ENCODE assay signal across 17 cellular contexts in the genomic region with DNA sequence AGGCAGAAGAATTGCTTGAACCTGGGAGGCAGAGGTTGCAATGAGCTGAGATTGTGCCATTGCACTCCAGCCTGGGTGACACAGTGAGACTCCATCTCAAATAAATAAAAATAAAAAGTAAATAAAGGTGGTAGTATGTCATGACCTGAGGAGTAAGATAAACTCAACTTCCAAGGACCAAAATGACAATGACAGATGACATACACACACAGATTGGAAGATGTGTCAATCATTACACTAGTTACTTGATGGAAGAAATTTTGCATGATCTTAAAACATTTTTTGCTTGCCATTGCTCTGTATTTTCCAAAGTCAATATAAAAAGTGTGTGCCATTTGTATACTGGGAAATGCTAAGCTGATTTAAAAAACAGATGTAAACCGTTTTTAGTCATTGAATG. TPM values are rescaled to one million over a fixed set of nuclear protein-coding genes. Genes with fewer than 3 reads are reported as not detected.
DNase-seq lines count a peak whose midpoint lies in the region; ATAC-seq, FAIRE-seq and TF ChIP-seq lines count a peak whose summit lies in the region.
"Had no signal": no experiment of that assay in that cellular context is flagged by ENCODE, and none has a peak within 500 bp of the region (broad histone marks: within the 10 kb centered on the region; RNA-seq: fewer than 3 reads in every experiment).

No MANE protein-coding gene starts in this region.

- H3K79me2 ChIP-seq in GM12878 (ENCODE audit: control insufficient read depth, insufficient read depth, low read length), result no peaks in the 10 kb centered on the region

- intact Hi-C loops in CD4-positive, alpha-beta T cell (cut with DNase I, micrococcal nuclease), result loop anchor here in 1 of 2 experiments (10.0 kb wide), 1 partner anchor 1540 kb away; a partner anchor contains a TSS
- intact Hi-C loops in GM12878 (cut with micrococcal nuclease; ENCODE audit: unreplicated experiment), result no loop called here
- intact Hi-C loops in posterior vena cava (cut with DNase I), result no loop called here

- no peak overlapping the region for H2AFZ ChIP-seq in GM12878 (ENCODE audit: control insufficient read depth, low read depth, low read length)

- no peak for ATAC-seq in CD4-positive, alpha-beta T cell (ENCODE audit: poor library complexity)
- no peak for ATAC-seq in GM12878
- ATAC-seq: CD8-positive, alpha-beta T cell had no signal

- H3K27ac Mint-ChIP-seq in CD4-positive, alpha-beta T cell, result no peak overlapping the region
- H3K27ac Mint-ChIP-seq: CD8-positive, alpha-beta T cell had no signal

- peak overlapping the region; percentile 57 for H3K4me3 Mint-ChIP-seq in CD4-positive, alpha-beta T cell
- H3K4me3 Mint-ChIP-seq: CD8-positive, alpha-beta T cell had no signal

- no peak for FAIRE-seq in GM12878 (lab: Jason Lieb, UNC)
- FAIRE-seq: GM12892, H54 had no signal

- in situ Hi-C loops in GM12878 (cut with MboI), result no loop called here

- TF ChIP-seq RAD21 in GM12878 (IDR thresholded peaks at IDR 0.05; ENCODE audit: insufficient read depth, low read depth, low read length), result no peak

- DNase-seq in CD4-positive, alpha-beta T cell, result no peak
- DNase-seq in ELR (ENCODE audit: low read depth), result peak; percentile 38
- no peak for DNase-seq in GM12878 (ENCODE audit: low read depth, low spot score)
- no peak for DNase-seq in posterior vena cava (ENCODE audit: low spot score)
- DNase-seq in stimulated activated CD4-positive, alpha-beta T cell treated with anti-CD3 and anti-CD28 coated beads, Interleukin-4, amount 100 ng/mL, for 1 hour, result no peak
- DNase-seq: C1 segment of cervical spinal cord; Caco-2; CD8-positive, alpha-beta T cell; DMS153; EL; GF-D8; GOT3 had no signal

- no TSS peak for BruUV-seq in GM12878 (replicated peaks; lab: Mats Ljungman, UMichigan)

- no peaks in the 10 kb centered on the region; a peak in 1 of 4 replicates for H3K36me3 ChIP-seq in GM12878 (ENCODE audit: control insufficient read depth in 2 of 2, insufficient read depth in 2 of 2, low read length in 1 of 2)
- peaks cover 3 to 5% (median 3%) of the 10 kb centered on the region in 3 donors for H3K36me3 ChIP-seq in skeletal muscle tissue (ENCODE audit: control insufficient read depth in 3 of 3, insufficient read depth in 3 of 3, low read length in 3 of 3)
- H3K36me3 ChIP-seq: HAP-1 had no signal

- RAD21 ChIA-PET in GM12878 (lab: Charles Lee; ENCODE audit: unreplicated experiment), result no interaction called here

- H3K4me3 ChIP-seq in GM12878, result no peak overlapping the region
- no peak overlapping the region for H3K4me3 ChIP-seq in skeletal muscle tissue (ENCODE audit: low read length in 3 of 3)
- H3K4me3 ChIP-seq: HAP-1 had no signal

- no peak for TF ChIP-seq POLR2A in GM12878 (IDR thresholded peaks at IDR 0.05; ENCODE audit: low read depth, low read length)

- no peak for TF ChIP-seq EP300 in GM12878 (IDR thresholded peaks at IDR 0.05; ENCODE audit: borderline replicate concordance in 1 of 2, control insufficient read depth in 1 of 2, low read depth in 2 of 2, low read length in 2 of 2)

- peaks cover 60% of the 10 kb centered on the region for H3K36me3 Mint-ChIP-seq in CD4-positive, alpha-beta T cell (ENCODE audit: low read depth)

- no peaks in the 10 kb centered on the region for H3K9me3 Mint-ChIP-seq in CD4-positive, alpha-beta T cell
- H3K9me3 Mint-ChIP-seq: CD8-positive, alpha-beta T cell had no signal

- H3K27me3 Mint-ChIP-seq in CD4-positive, alpha-beta T cell, result no peaks in the 10 kb centered on the region

- H3K9ac ChIP-seq in GM12878 (ENCODE audit: control insufficient read depth, insufficient read depth, low read length) (no peak overlapping the region), skeletal muscle tissue (ENCODE audit: low read depth in 1 of 3, low read length in 3 of 3) (no peak overlapping the region)

- SMC1A ChIA-PET in GM12878 (lab: Charles Lee; ENCODE audit: uncharacterized antibody, unreplicated experiment), result no interaction called here

- TF ChIP-seq CTCF in CD4-positive, alpha-beta T cell (IDR thresholded peaks at IDR 0.05), result no peak
- no peak for TF ChIP-seq CTCF in GM12878 (IDR thresholded peaks at IDR 0.05 in 2 of 3, conservative IDR thresholded peaks at IDR 0.05 in 1 of 3; ENCODE audit: control insufficient read depth in 2 of 3, extremely low read depth in 1 of 3, insufficient read depth in 1 of 3, low read depth in 3 of 3, low read length in 3 of 3)

- POLR2A ChIA-PET in CD4-positive, alpha-beta T cell (lab: Charles Lee), result no interaction called here
- POLR2A ChIA-PET in GM12878 (lab: Charles Lee), result no interaction called here

- 67% methylated on average over 1 of the region's 1 CpG for WGBS in GM12878 (ENCODE audit: insufficient coverage, insufficient replicate concordance, low lambda C conversion rate, missing lambda C conversion rate)

- no peak overlapping the region for H3K27ac ChIP-seq in CD4-positive, alpha-beta T cell (ENCODE audit: low read depth, low read length)
- H3K27ac ChIP-seq in GM12878 (ENCODE audit: control insufficient read depth, insufficient read depth), result no peak overlapping the region
- H3K27ac ChIP-seq in skeletal muscle tissue (ENCODE audit: low read depth, low read length), result peak overlapping the region; percentile 3

- H3K27me3 ChIP-seq in CD4-positive, alpha-beta T cell (ENCODE audit: control insufficient read depth, insufficient read depth, low read length), result no peaks in the 10 kb centered on the region
- H3K27me3 ChIP-seq in GM12878 (replicated peaks in 1 of 2; ENCODE audit: control insufficient read depth in 2 of 2, insufficient read depth in 2 of 2, low read length in 1 of 2) (no peaks in the 10 kb centered on the region), skeletal muscle tissue (ENCODE audit: control insufficient read depth in 3 of 3, insufficient read depth in 3 of 3, low read length in 3 of 3) (no peaks in the 10 kb centered on the region)

- no peaks in the 10 kb centered on the region for H3K4me1 ChIP-seq in GM12878 (ENCODE audit: control insufficient read depth, insufficient read depth, low read length)
- peaks cover 15 to 23% (median 20%) of the 10 kb centered on the region in 3 donors for H3K4me1 ChIP-seq in skeletal muscle tissue (ENCODE audit: control insufficient read depth in 3 of 3, insufficient read depth in 3 of 3, low read length in 3 of 3)

- H3K9me3 ChIP-seq in CD4-positive, alpha-beta T cell (ENCODE audit: control insufficient read depth, low read length), result no peaks in the 10 kb centered on the region
- H3K9me3 ChIP-seq in GM12878 (replicated peaks; ENCODE audit: control insufficient read depth, insufficient read depth, low read length), result no peaks in the 10 kb centered on the region
- H3K9me3 ChIP-seq in skeletal muscle tissue (ENCODE audit: control insufficient read depth in 3 of 3, low read length in 3 of 3), result no peaks in the 10 kb centered on the region
- H3K9me3 ChIP-seq: Caco-2, HAP-1 had no signal

- peaks cover 34% of the 10 kb centered on the region for H3K4me1 Mint-ChIP-seq in CD4-positive, alpha-beta T cell (ENCODE audit: low read depth)

- H3K4me2 ChIP-seq in GM12878 (ENCODE audit: control insufficient read depth, insufficient read depth), result no peak overlapping the region

- CTCF ChIA-PET in CD4-positive, alpha-beta T cell (lab: Charles Lee), result interaction anchor here (1.1 kb wide), 1 partner anchor 13 kb away, joined by 3 read pairs; no protein-coding TSS in a partner anchor
- CTCF ChIA-PET in GM12878 (lab: Yijun Ruan, JAX), result no interaction called here

- no peaks in the 10 kb centered on the region for H4K20me1 ChIP-seq in GM12878 (ENCODE audit: control insufficient read depth, insufficient read depth)

TF ChIP-seq in GM12878, 131 proteins besides CTCF, POLR2A, EP300 and RAD21 (continues in another document):
- TF ChIP-seq EED (IDR thresholded peaks at IDR 0.05; ENCODE audit: low read depth), result no peak

RNA-seq across cellular contexts. Expression of a gene that starts 4.1 kb away (rescaled TPM):
- total RNA-seq in CD4-positive, alpha-beta T cell, result 1 to 10 TPM; 6.3 to 7.4 TPM
- total RNA-seq in GM12878 (2013; cell fraction: nucleolus; rRNA removed), result 11.1 and 11.3 TPM in 2 replicates
- total RNA-seq in GM12878 (2014; rRNA removed) (10.6 and 10.7 TPM in 2 replicates), GM12878 (2014; rRNA removed; fragmentation: Illumina TruSeq; extraction: Trizol) (7.3 and 8.2 TPM in 2 replicates), GM12878 (2021) (8.3 and 9.5 TPM in 2 replicates), skeletal muscle tissue (2.1 TPM), posterior vena cava (1 to 10 TPM; 6.9 to 7.1 TPM)
- polyA plus RNA-seq in GM12878 (2011; ENCODE audit: low read depth), result 4.6 TPM
- polyA plus RNA-seq in GM12878 (2011; rRNA removed) (15.6 and 17.5 TPM in 2 replicates), GM12878 (2014; fragmentation: Illumina TruSeq; extraction: Trizol) (9.3 and 14.0 TPM in 2 replicates), GM12878 (2014; fragmentation: Nextera tagmentation; extraction: Ambion mirVana) (1 to 10 TPM; 2.9 to 3.8 TPM), GM12878 (2014; rRNA removed) (9.8 TPM in 2 replicates), GM12878 (2016; fragmentation: Nextera tagmentation; extraction: Ambion mirVana) (10 to 100 TPM in 1 of 2 experiments, 1 to 10 TPM in 1; 9.3 to 12.0 TPM)
- polyA plus RNA-seq in GM12878 (2011; cell fraction: cytosol; rRNA removed), result 7.1 and 8.1 TPM in 2 replicates
- 11.6 and 12.3 TPM in 2 replicates for polyA plus RNA-seq in GM12878 (2011; cell fraction: nucleus; rRNA removed)
- polyA plus RNA-seq in GM12878 (2012), result 6.8 and 7.2 TPM in 2 replicates
- polyA minus RNA-seq in GM12878 (2011; rRNA and poly(A)+ RNA removed), result 7.3 and 11.3 TPM in 2 replicates
- 2.7 TPM in 2 replicates for polyA minus RNA-seq in GM12878 (2011; cell fraction: cytosol; rRNA and poly(A)+ RNA removed)
- polyA minus RNA-seq in GM12878 (2011; cell fraction: nucleus; rRNA and poly(A)+ RNA removed), result 5.6 and 8.9 TPM in 2 replicates
- total RNA-seq: G401 had no signal

RNA-seq across cellular contexts. Expression of a gene that starts 55.7 kb away (rescaled TPM):
- total RNA-seq in CD4-positive, alpha-beta T cell, result 10 to 100 TPM; 25.8 to 28.5 TPM
- 12.9 and 14.2 TPM in 2 replicates for total RNA-seq in GM12878 (2013; cell fraction: nucleolus; rRNA removed)
- total RNA-seq in GM12878 (2014; rRNA removed) (96.5 and 108 TPM in 2 replicates), GM12878 (2014; rRNA removed; fragmentation: Illumina TruSeq; extraction: Trizol) (123 and 132 TPM in 2 replicates), GM12878 (2021) (101 TPM in 2 replicates), skeletal muscle tissue (69.4 TPM), posterior vena cava (10 to 100 TPM; 58.9 to 65.9 TPM)
- 83.2 TPM for polyA plus RNA-seq in GM12878 (2011; ENCODE audit: low read depth)
- polyA plus RNA-seq in GM12878 (2011; rRNA removed) (155 and 228 TPM in 2 replicates), GM12878 (2014; fragmentation: Illumina TruSeq; extraction: Trizol) (128 and 154 TPM in 2 replicates), GM12878 (2014; fragmentation: Nextera tagmentation; extraction: Ambion mirVana) (100 to 1,000 TPM; 655 to 668 TPM), GM12878 (2014; rRNA removed) (83.7 and 90.4 TPM in 2 replicates), GM12878 (2016; fragmentation: Nextera tagmentation; extraction: Ambion mirVana) (100 to 1,000 TPM; 430 to 468 TPM)
- polyA plus RNA-seq in GM12878 (2011; cell fraction: cytosol; rRNA removed), result 38.3 and 55.6 TPM in 2 replicates
- polyA plus RNA-seq in GM12878 (2011; cell fraction: nucleus; rRNA removed), result 33.6 and 36.4 TPM in 2 replicates
- 132 and 145 TPM in 2 replicates for polyA plus RNA-seq in GM12878 (2012)
- polyA minus RNA-seq in GM12878 (2011; rRNA and poly(A)+ RNA removed), result 46.6 and 69.1 TPM in 2 replicates
- polyA minus RNA-seq in GM12878 (2011; cell fraction: cytosol; rRNA and poly(A)+ RNA removed), result 25.9 and 26.6 TPM in 2 replicates
- 12.1 and 12.6 TPM in 2 replicates for polyA minus RNA-seq in GM12878 (2011; cell fraction: nucleus; rRNA and poly(A)+ RNA removed)
